ENCODE assay signal across 1 cellular context in the genomic region with DNA sequence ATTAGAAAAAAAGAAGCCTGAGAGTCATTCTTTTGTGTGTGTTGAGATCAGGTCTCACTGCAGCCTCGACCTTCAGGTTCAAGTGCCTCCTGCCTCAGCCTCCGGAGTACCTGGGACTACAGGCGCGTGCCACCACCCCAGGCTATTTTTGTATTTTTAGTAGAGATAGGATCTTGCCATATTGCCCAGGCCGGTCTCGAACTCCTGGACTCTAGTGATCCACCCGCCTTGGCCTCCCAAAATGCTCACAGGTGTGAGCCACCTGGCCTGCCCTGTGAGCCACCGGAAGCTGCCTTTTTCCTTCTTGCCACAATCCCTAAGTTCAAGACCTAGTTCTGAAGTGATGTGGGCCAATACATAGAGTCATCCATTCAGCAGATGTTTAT.
TF ChIP-seq lines count a peak whose summit lies in the region.

No MANE protein-coding gene starts in this region.

TF ChIP-seq in SK-N-SH treated with all-trans-retinoic acid at 6 μM for 48 hours, 23 proteins besides CTCF, POLR2A, EP300 and RAD21 (continued from another document):
- TF ChIP-seq, protein P1, sequence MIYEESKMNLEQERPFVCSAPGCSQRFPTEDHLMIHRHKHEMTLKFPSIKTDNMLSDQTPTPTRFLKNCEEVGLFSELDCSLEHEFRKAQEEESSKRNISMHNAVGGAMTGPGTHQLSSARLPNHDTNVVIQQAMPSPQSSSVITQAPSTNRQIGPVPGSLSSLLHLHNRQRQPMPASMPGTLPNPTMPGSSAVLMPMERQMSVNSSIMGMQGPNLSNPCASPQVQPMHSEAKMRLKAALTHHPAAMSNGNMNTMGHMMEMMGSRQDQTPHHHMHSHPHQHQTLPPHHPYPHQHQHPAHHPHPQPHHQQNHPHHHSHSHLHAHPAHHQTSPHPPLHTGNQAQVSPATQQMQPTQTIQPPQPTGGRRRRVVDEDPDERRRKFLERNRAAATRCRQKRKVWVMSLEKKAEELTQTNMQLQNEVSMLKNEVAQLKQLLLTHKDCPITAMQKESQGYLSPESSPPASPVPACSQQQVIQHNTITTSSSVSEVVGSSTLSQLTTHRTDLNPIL (CRISPR knock-in tag; IDR thresholded peaks at IDR 0.05; ENCODE audit: low read depth): no peak
- TF ChIP-seq, protein P2, sequence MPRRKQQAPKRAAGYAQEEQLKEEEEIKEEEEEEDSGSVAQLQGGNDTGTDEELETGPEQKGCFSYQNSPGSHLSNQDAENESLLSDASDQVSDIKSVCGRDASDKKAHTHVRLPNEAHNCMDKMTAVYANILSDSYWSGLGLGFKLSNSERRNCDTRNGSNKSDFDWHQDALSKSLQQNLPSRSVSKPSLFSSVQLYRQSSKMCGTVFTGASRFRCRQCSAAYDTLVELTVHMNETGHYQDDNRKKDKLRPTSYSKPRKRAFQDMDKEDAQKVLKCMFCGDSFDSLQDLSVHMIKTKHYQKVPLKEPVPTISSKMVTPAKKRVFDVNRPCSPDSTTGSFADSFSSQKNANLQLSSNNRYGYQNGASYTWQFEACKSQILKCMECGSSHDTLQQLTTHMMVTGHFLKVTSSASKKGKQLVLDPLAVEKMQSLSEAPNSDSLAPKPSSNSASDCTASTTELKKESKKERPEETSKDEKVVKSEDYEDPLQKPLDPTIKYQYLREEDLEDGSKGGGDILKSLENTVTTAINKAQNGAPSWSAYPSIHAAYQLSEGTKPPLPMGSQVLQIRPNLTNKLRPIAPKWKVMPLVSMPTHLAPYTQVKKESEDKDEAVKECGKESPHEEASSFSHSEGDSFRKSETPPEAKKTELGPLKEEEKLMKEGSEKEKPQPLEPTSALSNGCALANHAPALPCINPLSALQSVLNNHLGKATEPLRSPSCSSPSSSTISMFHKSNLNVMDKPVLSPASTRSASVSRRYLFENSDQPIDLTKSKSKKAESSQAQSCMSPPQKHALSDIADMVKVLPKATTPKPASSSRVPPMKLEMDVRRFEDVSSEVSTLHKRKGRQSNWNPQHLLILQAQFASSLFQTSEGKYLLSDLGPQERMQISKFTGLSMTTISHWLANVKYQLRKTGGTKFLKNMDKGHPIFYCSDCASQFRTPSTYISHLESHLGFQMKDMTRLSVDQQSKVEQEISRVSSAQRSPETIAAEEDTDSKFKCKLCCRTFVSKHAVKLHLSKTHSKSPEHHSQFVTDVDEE (CRISPR knock-in tag; IDR thresholded peaks at IDR 0.05): no peak
- no peak for TF ChIP-seq ZNF8 (CRISPR knock-in tag; IDR thresholded peaks at IDR 0.05)
- TF ChIP-seq, protein P3, sequence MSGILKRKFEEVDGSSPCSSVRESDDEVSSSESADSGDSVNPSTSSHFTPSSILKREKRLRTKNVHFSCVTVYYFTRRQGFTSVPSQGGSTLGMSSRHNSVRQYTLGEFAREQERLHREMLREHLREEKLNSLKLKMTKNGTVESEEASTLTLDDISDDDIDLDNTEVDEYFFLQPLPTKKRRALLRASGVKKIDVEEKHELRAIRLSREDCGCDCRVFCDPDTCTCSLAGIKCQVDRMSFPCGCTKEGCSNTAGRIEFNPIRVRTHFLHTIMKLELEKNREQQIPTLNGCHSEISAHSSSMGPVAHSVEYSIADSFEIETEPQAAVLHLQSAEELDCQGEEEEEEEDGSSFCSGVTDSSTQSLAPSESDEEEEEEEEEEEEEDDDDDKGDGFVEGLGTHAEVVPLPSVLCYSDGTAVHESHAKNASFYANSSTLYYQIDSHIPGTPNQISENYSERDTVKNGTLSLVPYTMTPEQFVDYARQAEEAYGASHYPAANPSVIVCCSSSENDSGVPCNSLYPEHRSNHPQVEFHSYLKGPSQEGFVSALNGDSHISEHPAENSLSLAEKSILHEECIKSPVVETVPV (CRISPR knock-in tag; IDR thresholded peaks at IDR 0.05): no peak
- TF ChIP-seq TOX (CRISPR knock-in tag; IDR thresholded peaks at IDR 0.05; ENCODE audit: borderline replicate concordance): no peak
- TF ChIP-seq, protein P4, sequence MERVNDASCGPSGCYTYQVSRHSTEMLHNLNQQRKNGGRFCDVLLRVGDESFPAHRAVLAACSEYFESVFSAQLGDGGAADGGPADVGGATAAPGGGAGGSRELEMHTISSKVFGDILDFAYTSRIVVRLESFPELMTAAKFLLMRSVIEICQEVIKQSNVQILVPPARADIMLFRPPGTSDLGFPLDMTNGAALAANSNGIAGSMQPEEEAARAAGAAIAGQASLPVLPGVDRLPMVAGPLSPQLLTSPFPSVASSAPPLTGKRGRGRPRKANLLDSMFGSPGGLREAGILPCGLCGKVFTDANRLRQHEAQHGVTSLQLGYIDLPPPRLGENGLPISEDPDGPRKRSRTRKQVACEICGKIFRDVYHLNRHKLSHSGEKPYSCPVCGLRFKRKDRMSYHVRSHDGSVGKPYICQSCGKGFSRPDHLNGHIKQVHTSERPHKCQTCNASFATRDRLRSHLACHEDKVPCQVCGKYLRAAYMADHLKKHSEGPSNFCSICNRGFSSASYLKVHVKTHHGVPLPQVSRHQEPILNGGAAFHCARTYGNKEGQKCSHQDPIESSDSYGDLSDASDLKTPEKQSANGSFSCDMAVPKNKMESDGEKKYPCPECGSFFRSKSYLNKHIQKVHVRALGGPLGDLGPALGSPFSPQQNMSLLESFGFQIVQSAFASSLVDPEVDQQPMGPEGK (CRISPR knock-in tag; IDR thresholded peaks at IDR 0.05; ENCODE audit: borderline replicate concordance): no peak
